In the genomic region with DNA sequence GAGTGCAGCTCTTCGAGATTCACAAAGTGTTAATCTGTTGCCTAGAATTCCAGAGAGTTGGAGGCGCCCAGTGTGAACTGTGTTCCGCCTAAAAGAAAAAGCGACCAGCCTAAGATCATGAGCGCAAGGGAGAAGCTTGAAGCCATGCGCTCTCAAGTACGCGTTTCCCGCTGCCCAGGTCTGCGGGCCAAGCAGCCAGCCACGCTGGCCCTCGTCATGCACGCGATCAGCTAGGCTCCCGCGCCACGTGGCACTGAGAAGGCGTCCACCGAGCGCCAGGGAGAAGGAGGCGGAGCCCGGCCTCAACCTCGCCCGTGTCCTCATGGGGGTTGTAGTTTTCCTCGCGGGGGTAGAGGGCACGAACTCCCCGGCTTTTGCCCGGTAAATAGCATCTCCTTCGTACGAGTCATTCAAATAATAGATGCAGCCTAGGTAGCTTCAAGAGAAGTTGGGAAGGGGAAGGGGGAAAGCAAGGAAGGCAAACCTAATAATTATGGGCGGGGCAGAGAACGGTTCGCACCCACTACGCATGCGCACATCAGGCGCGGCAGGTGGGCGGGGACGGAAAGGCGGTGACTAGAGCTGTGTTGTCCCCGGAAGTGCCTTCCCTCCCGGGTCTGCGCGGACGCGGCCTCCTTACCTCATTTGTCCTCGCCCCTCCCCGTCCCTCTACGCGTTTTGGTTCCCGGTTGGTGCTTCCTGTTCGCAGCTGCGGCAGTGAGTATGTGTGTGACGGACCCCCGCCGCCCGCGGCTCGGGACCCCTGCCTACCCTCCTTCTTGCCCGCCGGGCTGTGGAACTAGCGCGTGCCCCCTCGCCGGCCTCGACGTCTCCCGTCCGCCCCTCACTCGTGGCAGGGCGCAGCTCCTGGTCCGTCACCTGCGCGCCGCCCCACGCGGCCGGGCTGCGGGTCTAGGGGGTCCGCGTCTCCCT, we compare ENCODE assay signal across 8 cellular contexts. TPM values are rescaled to one million over a fixed set of nuclear protein-coding genes. Genes with fewer than 3 reads are reported as not detected.
DNase-seq lines count a peak whose midpoint lies in the region; ATAC-seq and TF ChIP-seq lines count a peak whose summit lies in the region.

Gene ZCCHC7 (plus strand): TSS at position 668 of the 933 bp plus-strand sequence.

- H3K27me3 ChIP-seq in right cardiac atrium (ENCODE audit: control insufficient read depth, insufficient read depth) (no peaks in the 10 kb centered on the region), uterus (no peaks in the 10 kb centered on the region)

- ATAC-seq in GM18499 (IDR thresholded peaks at IDR 0.05; ENCODE audit: insufficient read depth, unreplicated experiment) = peak; percentile 83
- ATAC-seq in HG02943 (IDR thresholded peaks at IDR 0.05; ENCODE audit: low read depth, unreplicated experiment) = peak; percentile 95
- peak; percentile 100 for ATAC-seq in right cardiac atrium

- DNase-seq in NCI-H187 treated with DMSO at 0.1 percent for 48 hours (lab: John Stamatoyannopoulos, UW) = peak; percentile 63
- DNase-seq in anterior cingulate cortex (lab: John Stamatoyannopoulos, UW) = peak; percentile 73 to 100 (median 94)
- peak; percentile 97 to 98 (median 98) for DNase-seq in right cardiac atrium
- DNase-seq in pulmonary artery endothelial cell (ENCODE audit: low read depth, low spot score) = peak; percentile 75
- DNase-seq in uterus = peak; percentile 95 to 96

- H3K27ac ChIP-seq in right cardiac atrium (ENCODE audit: low read length) (peak within 1 kb of the TSS; percentile 80), uterus (peak within 1 kb of the TSS; percentile 91)

- peak; percentile 82 to 88 for TF ChIP-seq POLR2A in uterus (IDR thresholded peaks at IDR 0.05)

- intact Hi-C loops in T-helper 2 cell treated with Interferon-gamma antibody and Interleukin-4, amounts not matched to agents 100 ng/mL and 5 ng/mL, for 36 hours (cut with micrococcal nuclease) = loop anchor here (1.0 to 2.0 kb wide), 4 partner anchors 41 to 345 kb away; partner anchors contain the start of gene ZBTB5
- intact Hi-C loops in right cardiac atrium (cut with DNase I) = no loop called here
- intact Hi-C loops in uterus (cut with DNase I; ENCODE audit: low total_unique reads) = no loop called here

- no peaks in the 10 kb centered on the region for H3K36me3 ChIP-seq in uterus

- H3K4me1 ChIP-seq in right cardiac atrium (ENCODE audit: control insufficient read depth, insufficient read depth, low read length) = no peaks in the 10 kb centered on the region
- H3K4me1 ChIP-seq in uterus = no peaks in the 10 kb centered on the region

- H3K9me3 ChIP-seq in right cardiac atrium (ENCODE audit: control insufficient read depth, low read length) (no peaks in the 10 kb centered on the region), uterus (no peaks in the 10 kb centered on the region)

- H3K4me3 ChIP-seq in right cardiac atrium (ENCODE audit: low read length) (peak within 1 kb of the TSS; percentile 49), uterus (peak within 1 kb of the TSS; percentile 79 to 90)

- WGBS in right cardiac atrium = 4% methylated on average over 82 of the region's 82 CpGs

- no peak for TF ChIP-seq CTCF in uterus (IDR thresholded peaks at IDR 0.05)

RNA-seq across cellular contexts. Expression of gene ZCCHC7, which starts in this region (rescaled TPM):
- total RNA-seq in T-helper 2 cell treated with Interferon-gamma antibody and Interleukin-4, amounts not matched to agents 100 ng/mL and 5 ng/mL, for 36 hours = 20.3 and 21.6 TPM in 2 replicates
- 10 to 100 TPM; 13.4 to 17.1 (median 14.2) TPM for total RNA-seq in right cardiac atrium
- 4.6 TPM for polyA plus RNA-seq in right cardiac atrium
- total RNA-seq in pulmonary artery endothelial cell = 13.6 and 13.8 TPM in 2 replicates
- total RNA-seq in uterus = 10 to 100 TPM; 15.6 to 37.4 (median 30.2) TPM

Comparison
In these comparisons a context has a peak if more than half of its experiments do, and no peak if none do; other contexts are left out.
1. Peak in every context shown above with its lines: DNase-seq, ATAC-seq, H3K4me3 ChIP-seq and H3K27ac ChIP-seq.